In the genomic region with DNA sequence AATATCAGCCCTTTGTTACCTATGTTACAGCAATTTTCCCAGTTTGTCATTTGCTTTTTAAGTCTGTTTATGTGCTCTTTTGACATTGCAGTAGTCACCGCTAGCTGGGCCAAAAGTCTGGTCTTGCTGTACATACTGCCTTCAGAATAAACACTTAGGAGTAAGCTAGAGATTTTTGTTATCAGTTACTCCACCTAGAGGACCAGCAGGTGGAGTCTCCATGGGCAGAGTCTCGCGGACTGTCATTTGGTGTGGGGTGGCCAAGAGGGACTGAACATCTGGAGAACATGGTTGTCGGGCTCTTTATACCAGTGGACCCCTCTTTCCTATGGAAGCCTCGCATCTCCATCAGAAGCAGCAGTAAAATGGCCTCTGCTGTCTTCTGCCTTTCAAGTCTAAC, we compare ENCODE assay signal across 8 cellular contexts. TPM values are rescaled to one million over a fixed set of nuclear protein-coding genes. Genes with fewer than 3 reads are reported as not detected.
DNase-seq lines count a peak whose midpoint lies in the region; ATAC-seq and TF ChIP-seq lines count a peak whose summit lies in the region.

No MANE protein-coding gene starts in this region.

- no peak overlapping the region for H3K27ac ChIP-seq in foreskin keratinocyte

- H3K4me1 ChIP-seq in foreskin keratinocyte, result peaks cover 12% of the 10 kb centered on the region

- no peaks in the 10 kb centered on the region for H3K27me3 Mint-ChIP-seq in stimulated activated naive CD8-positive, alpha-beta T cell treated with anti-CD3 and anti-CD28 coated beads, Interleukin-15, Interleukin-2, amounts not matched to agents 100 ng/mL and 50 ng/mL, for 24 hours

- peak; percentile 24 for TF ChIP-seq CTCF in foreskin keratinocyte (conservative IDR thresholded peaks at IDR 0.05)

- ATAC-seq in foreskin keratinocyte (no peak), HG02759 (IDR thresholded peaks at IDR 0.05; ENCODE audit: unreplicated experiment) (no peak)

- H3K36me3 Mint-ChIP-seq in stimulated activated naive CD8-positive, alpha-beta T cell treated with anti-CD3 and anti-CD28 coated beads, Interleukin-15, Interleukin-2, amounts not matched to agents 100 ng/mL and 50 ng/mL, for 24 hours (ENCODE audit: low read depth), result no peaks in the 10 kb centered on the region

- H3K9me3 Mint-ChIP-seq in stimulated activated naive CD8-positive, alpha-beta T cell treated with anti-CD3 and anti-CD28 coated beads, Interleukin-15, Interleukin-2, amounts not matched to agents 100 ng/mL and 50 ng/mL, for 24 hours, result no peaks in the 10 kb centered on the region

- H3K27ac Mint-ChIP-seq in stimulated activated naive CD8-positive, alpha-beta T cell treated with anti-CD3 and anti-CD28 coated beads, Interleukin-15, Interleukin-2, amounts not matched to agents 100 ng/mL and 50 ng/mL, for 24 hours, result peak overlapping the region; percentile 50

- DNase-seq in activated CD8-positive, alpha-beta memory T cell treated with anti-CD3 and anti-CD28 coated beads, Interleukin-2, amount 50 U/mL, for 4 hours, result peak; percentile 13
- no peak for DNase-seq in activated CD8-positive, alpha-beta memory T cell treated with anti-CD3 and anti-CD28 coated beads for 24 hours
- DNase-seq in NAMALWA (ENCODE audit: low spot score) (peak; percentile 47), foreskin keratinocyte (no peak), SKM-1 treated with dmso at 0.1 percent for 144 hours (lab: John Stamatoyannopoulos, UW; ENCODE audit: unreplicated experiment) (no peak)
- no peak for DNase-seq in activated effector memory CD4-positive, alpha-beta T cell treated with anti-CD3 and anti-CD28 coated beads, Interleukin-2, amount 50 U/mL, for 16 hours

- H3K4me1 Mint-ChIP-seq in stimulated activated naive CD8-positive, alpha-beta T cell treated with anti-CD3 and anti-CD28 coated beads, Interleukin-15, Interleukin-2, amounts not matched to agents 100 ng/mL and 50 ng/mL, for 24 hours (ENCODE audit: low read depth), result peaks cover 79% of the 10 kb centered on the region

- no peak overlapping the region for H3K4me3 Mint-ChIP-seq in stimulated activated naive CD8-positive, alpha-beta T cell treated with anti-CD3 and anti-CD28 coated beads, Interleukin-15, Interleukin-2, amounts not matched to agents 100 ng/mL and 50 ng/mL, for 24 hours

- H3K27me3 ChIP-seq in foreskin keratinocyte, result no peaks in the 10 kb centered on the region

RNA-seq across cellular contexts. Expression of gene MGAT1, which starts 10.8 kb away (rescaled TPM):
- 85.6 and 105 TPM in 2 replicates for total RNA-seq in foreskin keratinocyte
- 78.9 and 96.4 TPM in 2 replicates for polyA plus RNA-seq in foreskin keratinocyte

RNA-seq across cellular contexts. Expression of gene ZFP62, which starts 47.7 kb away (rescaled TPM):
- 16.0 and 18.3 TPM in 2 replicates for total RNA-seq in foreskin keratinocyte
- 7.6 and 9.2 TPM in 2 replicates for polyA plus RNA-seq in foreskin keratinocyte

Comparison
In these comparisons a context has a peak if more than half of its experiments do, and no peak if none do; other contexts are left out.
1. DNase-seq: peak in activated CD8-positive, alpha-beta memory T cell treated with anti-CD3 and anti-CD28 coated beads, Interleukin-2, amount 50 U/mL, for 4 hours (single experiment) and NAMALWA (single experiment); none in activated CD8-positive, alpha-beta memory T cell treated with anti-CD3 and anti-CD28 coated beads for 24 hours (single experiment), foreskin keratinocyte (0 of 2), activated effector memory CD4-positive, alpha-beta T cell treated with anti-CD3 and anti-CD28 coated beads, Interleukin-2, amount 50 U/mL, for 16 hours (single experiment) and SKM-1 treated with dmso at 0.1 percent for 144 hours (single experiment).